In genomic region chr5:143376911-143377838, GRCh38 we compare ENCODE assay signal across 11 cellular contexts. TPM values are rescaled to one million over a fixed set of nuclear protein-coding genes. Genes with fewer than 3 reads are reported as not detected.
DNase-seq lines count a peak whose midpoint lies in the region; ATAC-seq, FAIRE-seq and TF ChIP-seq lines count a peak whose summit lies in the region.
"Had no signal": no experiment of that assay in that cellular context is flagged by ENCODE, and none has a peak within 500 bp of the region (broad histone marks: within the 10 kb centered on the region; RNA-seq: fewer than 3 reads in every experiment).

No MANE protein-coding gene starts in this region.

- H3K14ac ChIP-seq in trophoblast cell (ENCODE audit: low read length), result no peak overlapping the region

- H3K4ac ChIP-seq in trophoblast cell (ENCODE audit: low read depth, low read length), result no peak overlapping the region

- H3K4me2 ChIP-seq in endothelial cell of umbilical vein (ENCODE audit: insufficient read depth, low read length) (no peak overlapping the region), trophoblast cell (ENCODE audit: low read length) (no peak overlapping the region)

- H4K91ac ChIP-seq in trophoblast cell (ENCODE audit: low read depth, low read length), result no peak overlapping the region

- H3K4me1 ChIP-seq in endothelial cell of umbilical vein (ENCODE audit: control insufficient read depth, extremely low read depth, insufficient read depth, low read length), result peaks cover 11% of the 10 kb centered on the region
- peaks cover 0 to 3% of the 10 kb centered on the region in 2 experiments for H3K4me1 ChIP-seq in trophoblast cell (ENCODE audit: control insufficient read depth in 1 of 2, insufficient read depth in 2 of 2, low read length in 2 of 2)
- H3K4me1 ChIP-seq in adrenal gland (replicated peaks in 1 of 2), result peaks cover 0 to 9% of the 10 kb centered on the region in 2 donors

- no peaks in the 10 kb centered on the region for H3K27me3 Mint-ChIP-seq in activated CD4-positive, alpha-beta memory T cell treated with anti-CD3 and anti-CD28 coated beads, Interleukin-2, amount 10 ng/mL, durations not matched to agents 7 days and 5 days

- no peaks in the 10 kb centered on the region for H3K9me1 ChIP-seq in endothelial cell of umbilical vein (replicated peaks; ENCODE audit: control insufficient read depth, extremely low read depth, insufficient read depth, low read length)

- no CpG with 5 or more reads among the region's 5 CpGs for WGBS in trophoblast cell (ENCODE audit: extremely low coverage, insufficient coverage, insufficient read length)
- 70 to 82% (median 77%) methylated on average over 5 of the region's 5 CpGs for WGBS in adrenal gland, 4 donors

- no TSS peak for BruUV-seq in endothelial cell of umbilical vein (replicated peaks; lab: Mats Ljungman, UMichigan)

- intact Hi-C loops in endothelial cell of umbilical vein (cut with micrococcal nuclease), result no loop called here
- intact Hi-C loops in adrenal gland (cut with DNase I), result no loop called here

- no peak for DNase-seq in GM12891 (ENCODE audit: insufficient read length, low spot score)
- peak; percentile 91 for DNase-seq in NCI-H226
- DNase-seq in endothelial cell of umbilical vein (ENCODE audit: low read depth, low spot score), result peak; percentile 34
- DNase-seq in trophoblast cell, result peak; percentile 87 to 95
- no peak for DNase-seq in adrenal gland
- DNase-seq in activated CD4-positive, alpha-beta memory T cell treated with anti-CD3 and anti-CD28 coated beads, Interleukin-2, amount 10 ng/mL, durations not matched to agents 7 days and 5 days, result no peak
- DNase-seq: nucleus accumbens had no signal

- dilution Hi-C loops in endothelial cell of umbilical vein (cut with MboI; ENCODE audit: extremely low pct_ligation_motif_present, low sequenced_read_pairs), result loop anchor here (25.0 kb wide), 1 partner anchor 165 kb away; no protein-coding TSS in a partner anchor

- no peak overlapping the region for H3K27ac Mint-ChIP-seq in activated CD4-positive, alpha-beta memory T cell treated with anti-CD3 and anti-CD28 coated beads, Interleukin-2, amount 10 ng/mL, durations not matched to agents 7 days and 5 days
- H3K27ac Mint-ChIP-seq: activated T-helper 2 cell treated with anti-CD3 and anti-CD28 coated beads, Interferon-gamma antibody, Interleukin-2, Interleukin-4, amounts not matched to agents 10 μg/mL and 5 μg/mL and 100 μg/mL, durations not matched to agents 14 hours and 24 hours and 36 hours had no signal

- H3K27me3 ChIP-seq in endothelial cell of umbilical vein (ENCODE audit: control insufficient read depth in 2 of 2, insufficient read depth in 2 of 2, low read length in 2 of 2) (no peaks in the 10 kb centered on the region), trophoblast cell (ENCODE audit: insufficient read depth, low read length) (no peaks in the 10 kb centered on the region), adrenal gland (no peaks in the 10 kb centered on the region)

- H3K79me1 ChIP-seq in trophoblast cell (ENCODE audit: low read length), result no peaks in the 10 kb centered on the region

- H4K12ac ChIP-seq in trophoblast cell (ENCODE audit: low read depth, low read length), result no peak overlapping the region

- POLR2A ChIA-PET in endothelial cell of umbilical vein (lab: Charles Lee), result no interaction called here
- POLR2A ChIA-PET in activated CD4-positive, alpha-beta memory T cell treated with anti-CD3 and anti-CD28 coated beads, Interleukin-2, amount 10 ng/mL, durations not matched to agents 7 days and 5 days (lab: Charles Lee), result interaction anchor here (1.4 kb wide), 1 partner anchor 24 kb away, joined by 3 read pairs; no protein-coding TSS in a partner anchor

- H3K9ac ChIP-seq in endothelial cell of umbilical vein (replicated peaks; ENCODE audit: extremely low read depth, insufficient read depth, low read length), result no peak overlapping the region
- H3K9ac ChIP-seq in trophoblast cell (ENCODE audit: low read length), result no peak overlapping the region

- no peak overlapping the region for H2AK5ac ChIP-seq in trophoblast cell (ENCODE audit: low read length)

- H3K4me3 Mint-ChIP-seq in activated CD4-positive, alpha-beta memory T cell treated with anti-CD3 and anti-CD28 coated beads, Interleukin-2, amount 10 ng/mL, durations not matched to agents 7 days and 5 days, result no peak overlapping the region

- H2BK120ac ChIP-seq in trophoblast cell (ENCODE audit: insufficient read depth, low read length, poor library complexity), result no peak overlapping the region

- H3K27ac ChIP-seq in endothelial cell of umbilical vein (ENCODE audit: insufficient read depth, low read depth, low read length) (no peak overlapping the region), trophoblast cell (ENCODE audit: low read depth, low read length) (no peak overlapping the region), adrenal gland (no peak overlapping the region)
- H3K27ac ChIP-seq: SK-N-MC had no signal

- no peak overlapping the region for H2BK5ac ChIP-seq in trophoblast cell (ENCODE audit: low read depth, low read length, poor library complexity)

- H3K79me2 ChIP-seq in endothelial cell of umbilical vein (ENCODE audit: control insufficient read depth, insufficient read depth, low read length) (peaks cover 31% of the 10 kb centered on the region), trophoblast cell (ENCODE audit: control insufficient read depth, insufficient read depth, low read length, poor library complexity) (no peaks in the 10 kb centered on the region)

- no peak for ATAC-seq in HG02623 (IDR thresholded peaks at IDR 0.05; ENCODE audit: unreplicated experiment)

- H3K23ac ChIP-seq in trophoblast cell (ENCODE audit: low read length), result no peak overlapping the region

- FAIRE-seq in GM12891 (lab: Jason Lieb, UNC) (peak; percentile 26), endothelial cell of umbilical vein (lab: Jason Lieb, UNC) (peak; percentile 18)
- FAIRE-seq: frontal cortex had no signal

- no peak overlapping the region for H3K18ac ChIP-seq in trophoblast cell (ENCODE audit: low read length)

- H4K8ac ChIP-seq in trophoblast cell (ENCODE audit: low read depth, low read length), result no peak overlapping the region

- H4K20me1 ChIP-seq in endothelial cell of umbilical vein (replicated peaks; ENCODE audit: control insufficient read depth, extremely low read depth, insufficient read depth, low read length), result no peaks in the 10 kb centered on the region

- no peaks in the 10 kb centered on the region for H3K36me3 ChIP-seq in endothelial cell of umbilical vein (ENCODE audit: control insufficient read depth in 2 of 2, extremely low read depth in 1 of 2, insufficient read depth in 2 of 2, low read length in 2 of 2)
- H3K36me3 ChIP-seq in trophoblast cell (ENCODE audit: control insufficient read depth in 1 of 2, insufficient read depth in 2 of 2, low read length in 2 of 2), result no peaks in the 10 kb centered on the region
- H3K36me3 ChIP-seq in adrenal gland (replicated peaks in 1 of 2), result no peaks in the 10 kb centered on the region

- H3K36me3 Mint-ChIP-seq in activated CD4-positive, alpha-beta memory T cell treated with anti-CD3 and anti-CD28 coated beads, Interleukin-2, amount 10 ng/mL, durations not matched to agents 7 days and 5 days (ENCODE audit: low read depth), result peaks cover 42% of the 10 kb centered on the region

- H3K4me3 ChIP-seq in endothelial cell of umbilical vein (replicated peaks in 1 of 3; ENCODE audit: insufficient read depth in 1 of 3, low read depth in 1 of 3, low read length in 3 of 3) (no peak overlapping the region), trophoblast cell (ENCODE audit: low read depth, low read length) (no peak overlapping the region), adrenal gland (no peak overlapping the region)
- H3K4me3 ChIP-seq: SK-N-MC had no signal

- TF ChIP-seq CTCF in endothelial cell of umbilical vein (IDR thresholded peaks at IDR 0.05; ENCODE audit: extremely low read depth in 1 of 2, insufficient read depth in 1 of 2, low read depth in 1 of 2, low read length in 2 of 2), result no peak
- no peak for TF ChIP-seq CTCF in adrenal gland (IDR thresholded peaks at IDR 0.05)

- peaks cover 5% of the 10 kb centered on the region for H3K4me1 Mint-ChIP-seq in activated CD4-positive, alpha-beta memory T cell treated with anti-CD3 and anti-CD28 coated beads, Interleukin-2, amount 10 ng/mL, durations not matched to agents 7 days and 5 days

- TF ChIP-seq POLR2A in GM12891 (IDR thresholded peaks at IDR 0.05; ENCODE audit: low read depth, low read length) (peak; percentile 68; the same call in 1 of the 2 replicates), endothelial cell of umbilical vein (IDR thresholded peaks at IDR 0.05; ENCODE audit: low read depth, low read length) (no peak), adrenal gland (IDR thresholded peaks at IDR 0.05) (no peak)

- H2BK12ac ChIP-seq in trophoblast cell (ENCODE audit: low read length), result no peak overlapping the region

- no peaks in the 10 kb centered on the region for H3K9me3 ChIP-seq in endothelial cell of umbilical vein (replicated peaks; ENCODE audit: control insufficient read depth, insufficient read depth, low read length)
- H3K9me3 ChIP-seq in trophoblast cell (ENCODE audit: insufficient read depth, low read depth, low read length), result no peaks in the 10 kb centered on the region
- peaks cover 0 to 9% (median 0%) of the 10 kb centered on the region in 3 donors for H3K9me3 ChIP-seq in adrenal gland (replicated peaks in 1 of 3)

- no peak overlapping the region for H2AFZ ChIP-seq in endothelial cell of umbilical vein (ENCODE audit: low read depth, low read length)
- H2AFZ ChIP-seq in trophoblast cell (ENCODE audit: insufficient read depth, low read length, poor library complexity), result no peak overlapping the region

- CTCF ChIA-PET in endothelial cell of umbilical vein (lab: Charles Lee), result interaction anchor here (0.9 to 1.1 kb wide), 3 partner anchors 16 to 39 kb away, joined by 3 read pairs; no protein-coding TSS in a partner anchor
- CTCF ChIA-PET in activated CD4-positive, alpha-beta memory T cell treated with anti-CD3 and anti-CD28 coated beads, Interleukin-2, amount 10 ng/mL, durations not matched to agents 7 days and 5 days (lab: Charles Lee), result no interaction called here

- H3K9me3 Mint-ChIP-seq in activated CD4-positive, alpha-beta memory T cell treated with anti-CD3 and anti-CD28 coated beads, Interleukin-2, amount 10 ng/mL, durations not matched to agents 7 days and 5 days, result no peaks in the 10 kb centered on the region
- H3K9me3 Mint-ChIP-seq: activated T-helper 2 cell treated with anti-CD3 and anti-CD28 coated beads, Interferon-gamma antibody, Interleukin-2, Interleukin-4, amounts not matched to agents 10 μg/mL and 5 μg/mL and 100 μg/mL, durations not matched to agents 14 hours and 24 hours and 36 hours had no signal

RNA-seq across cellular contexts. Expression of gene NR3C1, which starts 26.3 kb away (rescaled TPM):
- polyA plus RNA-seq in GM12891 (2012; ENCODE audit: low read depth, missing spikeins), result 58.2 TPM
- total RNA-seq in endothelial cell of umbilical vein (17.0 and 21.2 TPM in 2 replicates), adrenal gland (10 to 100 TPM; 16.7 to 35.5 (median 31.1) TPM)
- polyA plus RNA-seq in endothelial cell of umbilical vein (3.0 and 4.1 TPM in 2 replicates), adrenal gland (10 to 100 TPM in 2 of 3 donors, 1 to 10 TPM in 1; 7.5 to 15.8 (median 10.2) TPM)
- polyA plus RNA-seq in endothelial cell of umbilical vein (2011; cell fraction: cytosol; rRNA removed), result 5.4 and 5.5 TPM in 2 replicates
- polyA plus RNA-seq in endothelial cell of umbilical vein (2011; cell fraction: nucleus; rRNA removed), result 6.4 and 8.2 TPM in 2 replicates
- polyA plus RNA-seq in endothelial cell of umbilical vein (2012), result 11.5 and 15.6 TPM in 2 replicates
- 12.0 and 13.3 TPM in 2 replicates for polyA minus RNA-seq in endothelial cell of umbilical vein
- 50.7 TPM for polyA minus RNA-seq in endothelial cell of umbilical vein (2011; cell fraction: cytosol; rRNA and poly(A)+ RNA removed)
- 20.7 and 29.0 TPM in 2 replicates for polyA minus RNA-seq in endothelial cell of umbilical vein (2011; cell fraction: nucleus; rRNA and poly(A)+ RNA removed)
- polyA plus RNA-seq in trophoblast cell (2013), result 1.3 and 1.4 TPM in 2 replicates
- total RNA-seq in activated CD4-positive, alpha-beta memory T cell treated with anti-CD3 and anti-CD28 coated beads, Interleukin-2, amount 10 ng/mL, durations not matched to agents 7 days and 5 days, result 10 to 100 TPM; 79.3 to 81.6 TPM

Comparison
In these comparisons a context has a peak if more than half of its experiments do, and no peak if none do; other contexts are left out.
1. DNase-seq: peak in NCI-H226 (single experiment), endothelial cell of umbilical vein (single experiment) and trophoblast cell (2 of 2); none in GM12891 (single experiment), adrenal gland (0 of 7) and activated CD4-positive, alpha-beta memory T cell treated with anti-CD3 and anti-CD28 coated beads, Interleukin-2, amount 10 ng/mL, durations not matched to agents 7 days and 5 days (single experiment).